9 cellular contexts compared by ENCODE assay signal in the genomic region with DNA sequence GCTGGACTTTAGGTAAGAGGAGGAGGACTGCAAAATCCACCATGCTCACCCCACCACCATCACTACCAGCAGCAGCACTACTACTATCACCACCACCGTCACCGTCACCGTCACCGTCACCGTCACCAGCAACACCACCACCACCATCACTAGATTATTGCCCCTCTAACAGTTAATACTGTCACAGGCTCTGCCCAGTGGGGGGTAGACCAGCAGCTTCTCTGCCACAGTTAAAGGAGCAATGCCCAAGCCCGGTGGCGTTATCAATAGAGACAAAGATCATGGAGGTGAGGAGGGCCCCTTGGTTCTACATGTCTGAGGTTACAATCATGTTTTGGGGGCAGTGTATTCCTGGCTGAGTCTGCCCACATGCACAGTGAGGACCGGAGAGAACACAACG.
"Had no signal": no experiment of that assay in that cellular context is flagged by ENCODE, and none has a peak within 500 bp of the region (broad histone marks: within the 10 kb centered on the region; RNA-seq: fewer than 3 reads in every experiment).

No MANE protein-coding gene starts in this region.

- ATAC-seq: HCT116, HepG2 had no signal

- DNase-seq: GM23248, GOT3, H7, HFFc6, KBM-7 had no signal

- H3K4me1 ChIP-seq: HAP-1 had no signal

- H3K36me3 ChIP-seq: HAP-1 had no signal

- H2AFZ ChIP-seq: GM23248 had no signal

- H3K4me3 ChIP-seq: GM23248, HAP-1 had no signal

- H3K4me2 ChIP-seq: KMS-11 had no signal

- H3K9me3 ChIP-seq: HAP-1 had no signal

- H3K9ac ChIP-seq: GM23248, KMS-11 had no signal

- H3K27ac ChIP-seq: GM23248, KMS-11 had no signal
